ENCODE assay signal across 12 cellular contexts in the genomic region with DNA sequence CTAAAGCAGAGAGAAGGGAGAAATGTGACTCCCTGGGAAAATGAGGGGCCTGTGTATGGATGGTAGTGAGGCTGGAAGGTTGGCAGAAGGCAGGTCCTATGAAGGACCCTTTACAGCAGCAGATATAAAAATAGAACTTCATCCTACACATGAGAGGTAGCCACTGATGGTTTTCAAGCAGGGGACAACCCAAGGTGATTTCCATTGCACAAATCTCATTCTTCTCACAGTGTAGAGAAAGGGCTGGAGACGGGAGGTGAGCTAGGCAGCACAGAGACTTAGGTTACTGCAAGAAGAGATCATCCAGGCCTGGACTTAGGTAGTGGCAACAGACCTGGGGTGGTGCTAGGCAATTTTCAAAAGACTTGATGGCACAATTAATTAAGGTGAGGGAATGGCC. TPM values are rescaled to one million over a fixed set of nuclear protein-coding genes. Genes with fewer than 3 reads are reported as not detected.
DNase-seq lines count a peak whose midpoint lies in the region; ATAC-seq and TF ChIP-seq lines count a peak whose summit lies in the region.
"Had no signal": no experiment of that assay in that cellular context is flagged by ENCODE, and none has a peak within 500 bp of the region (broad histone marks: within the 10 kb centered on the region; RNA-seq: fewer than 3 reads in every experiment).

No MANE protein-coding gene starts in this region.

- peaks cover 64% of the 10 kb centered on the region for H3F3A ChIP-seq in MM.1S (ENCODE audit: insufficient read depth, low read length)

- DNase-seq in MM.1S = no peak
- DNase-seq in coronary artery (ENCODE audit: low spot score) = no peak
- no peak for DNase-seq in posterior cingulate gyrus
- no peak for DNase-seq in stimulated activated CD4-positive, alpha-beta T cell treated with anti-CD3 and anti-CD28 coated beads, Interleukin-2, amount 100 ng/mL, for 24 hours
- DNase-seq in upper lobe of left lung = no peak
- DNase-seq: GDM1; naive B cell; NK-92 treated with Interleukin-12 subunit alpha and Interleukin-12 subunit beta, amount 100 ng/mL, for 24 hours had no signal

- ATAC-seq in GM19324 (IDR thresholded peaks at IDR 0.05; ENCODE audit: low FRiP score, unreplicated experiment) = peak; percentile 25
- peak; percentile 51 for ATAC-seq in HG02763 (IDR thresholded peaks at IDR 0.05; ENCODE audit: unreplicated experiment)
- no peak for ATAC-seq in upper lobe of left lung (ENCODE audit: low FRiP score in 2 of 2)

- H3K9ac ChIP-seq in BLaER1 treated with 17β-estradiol and CSF1 and Interleukin-3, amounts not matched to agents 10 nM and 100 nM = no peak overlapping the region
- peak overlapping the region; percentile 39; the same call in 1 of the 2 replicates for H3K9ac ChIP-seq in MM.1S (ENCODE audit: low read length)

- no peaks in the 10 kb centered on the region for H3K9me2 ChIP-seq in MM.1S (replicated peaks; ENCODE audit: insufficient read depth, low read length)

- peaks cover 19 to 98% (median 68%) of the 10 kb centered on the region in 11 experiments; a peak in 17 of 22 replicates for H4K20me1 ChIP-seq in BLaER1 treated with 17β-estradiol and CSF1 and Interleukin-3, amounts not matched to agents 10 nM and 100 nM
- H4K20me1 ChIP-seq in MM.1S (ENCODE audit: insufficient read depth, low read length) = no peaks in the 10 kb centered on the region

- no peak overlapping the region for H2AFZ ChIP-seq in MM.1S (ENCODE audit: low read length)

- H3K27ac ChIP-seq in BLaER1 treated with 17β-estradiol and CSF1 and Interleukin-3, amounts not matched to agents 10 nM and 100 nM = peak overlapping the region in 1 of 11 experiments; percentile 16; a peak in 1 of 22 replicates
- H3K27ac ChIP-seq in MM.1S (ENCODE audit: low read length) (peak overlapping the region; percentile 99), coronary artery (no peak overlapping the region), upper lobe of left lung (no peak overlapping the region)

- H3K4me1 ChIP-seq in BLaER1 treated with 17β-estradiol and CSF1 and Interleukin-3, amounts not matched to agents 10 nM and 100 nM = peaks cover 39 to 91% (median 77%) of the 10 kb centered on the region in 10 experiments
- H3K4me1 ChIP-seq in MM.1S (ENCODE audit: low read length) (peaks cover 96% of the 10 kb centered on the region), upper lobe of left lung (peaks cover 35 to 63% (median 52%) of the 10 kb centered on the region in 4 donors)

- TF ChIP-seq CTCF in MM.1S (IDR thresholded peaks at IDR 0.05; ENCODE audit: low read length) (no peak), coronary artery (IDR thresholded peaks at IDR 0.05) (no peak), upper lobe of left lung (IDR thresholded peaks at IDR 0.05) (no peak)

- H3K79me2 ChIP-seq in MM.1S (ENCODE audit: low read length) = peaks cover 100% of the 10 kb centered on the region

- no peak for TF ChIP-seq POLR2A in upper lobe of left lung (IDR thresholded peaks at IDR 0.05)

- H3K4me2 ChIP-seq in BLaER1 treated with 17β-estradiol and CSF1 and Interleukin-3, amounts not matched to agents 10 nM and 100 nM = peak overlapping the region in 6 of 11 experiments; percentile 46 to 78 (median 62); a peak in 11 of 22 replicates
- peak overlapping the region; percentile 61 for H3K4me2 ChIP-seq in MM.1S (ENCODE audit: low read depth, low read length)

- no peaks in the 10 kb centered on the region for H3K27me3 ChIP-seq in BLaER1 treated with 17β-estradiol and CSF1 and Interleukin-3, amounts not matched to agents 10 nM and 100 nM
- H3K27me3 ChIP-seq in MM.1S (replicated peaks; ENCODE audit: insufficient read depth, low read length) (no peaks in the 10 kb centered on the region), upper lobe of left lung (no peaks in the 10 kb centered on the region)
- H3K27me3 ChIP-seq: esophagus muscularis mucosa had no signal

- intact Hi-C loops in posterior cingulate gyrus (cut with DNase I) = no loop called here

- TF ChIP-seq EP300 in upper lobe of left lung (IDR thresholded peaks at IDR 0.05) = no peak

- peaks cover 0 to 90% (median 16%) of the 10 kb centered on the region in 11 experiments; a peak in 14 of 22 replicates for H3K36me3 ChIP-seq in BLaER1 treated with 17β-estradiol and CSF1 and Interleukin-3, amounts not matched to agents 10 nM and 100 nM
- H3K36me3 ChIP-seq in MM.1S (replicated peaks; ENCODE audit: insufficient read depth, low read length) = no peaks in the 10 kb centered on the region; the same call in 1 of the 2 replicates
- no peaks in the 10 kb centered on the region for H3K36me3 ChIP-seq in upper lobe of left lung
- H3K36me3 ChIP-seq: esophagus muscularis mucosa had no signal

- WGBS in upper lobe of left lung, 2 donors = 80 to 100% methylated on average over 1 of the region's 1 CpG

- H3K9me3 ChIP-seq in BLaER1 treated with 17β-estradiol and CSF1 and Interleukin-3, amounts not matched to agents 10 nM and 100 nM (replicated peaks in 1 of 11) = no peaks in the 10 kb centered on the region
- no peaks in the 10 kb centered on the region for H3K9me3 ChIP-seq in MM.1S (replicated peaks; ENCODE audit: insufficient read depth, low read length)
- H3K9me3 ChIP-seq in upper lobe of left lung = no peaks in the 10 kb centered on the region
- H3K9me3 ChIP-seq: esophagus muscularis mucosa had no signal

- no peak overlapping the region for H3K4me3 ChIP-seq in BLaER1 treated with 17β-estradiol and CSF1 and Interleukin-3, amounts not matched to agents 10 nM and 100 nM
- H3K4me3 ChIP-seq in MM.1S (ENCODE audit: low read length) = no peak overlapping the region; the same call in 1 of the 2 replicates
- H3K4me3 ChIP-seq in coronary artery = no peak overlapping the region
- H3K4me3 ChIP-seq in upper lobe of left lung = no peak overlapping the region
- H3K4me3 ChIP-seq: esophagus muscularis mucosa had no signal

RNA-seq across cellular contexts. Expression of a gene that starts 30.7 kb away (rescaled TPM):
- 10 to 100 TPM in 5 of 6 donors, 1 to 10 TPM in 1; 9.4 to 26.8 (median 14.3) TPM for total RNA-seq in upper lobe of left lung

Comparison
In these comparisons a context has a peak if more than half of its experiments do, and no peak if none do; other contexts are left out.
1. ATAC-seq: peak in GM19324 (single experiment) and HG02763 (single experiment); none in upper lobe of left lung (0 of 2).